In the genomic region with DNA sequence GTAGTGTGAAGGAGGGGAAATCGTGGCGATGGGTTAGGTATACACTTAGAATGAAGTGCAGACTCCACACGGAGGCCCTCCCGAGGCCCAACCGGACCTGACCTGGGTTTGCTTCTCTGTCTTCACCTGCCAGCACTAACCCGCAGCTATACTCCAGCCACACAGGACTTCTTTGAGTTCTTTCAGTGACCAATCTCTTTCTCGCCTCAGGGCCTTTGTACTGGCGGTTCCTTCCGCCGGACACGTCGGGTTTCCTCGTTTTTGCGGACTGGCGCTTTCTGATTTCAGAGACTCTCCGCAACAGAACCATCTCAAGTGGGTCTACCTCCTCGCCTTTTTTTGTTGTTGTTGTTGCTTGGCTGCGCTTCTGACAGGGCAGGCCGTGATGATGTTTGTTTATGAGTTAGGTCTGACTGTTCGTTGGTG, we compare ENCODE assay signal across 8 cellular contexts. TPM values are rescaled to one million over a fixed set of nuclear protein-coding genes. Genes with fewer than 3 reads are reported as not detected.
DNase-seq lines count a peak whose midpoint lies in the region; ATAC-seq and TF ChIP-seq lines count a peak whose summit lies in the region.

Gene NEIL1, plus strand, starts transcription at position 244 of the 426 bp plus-strand sequence. CDS start 1,867 bp downstream, outside the sequence.

- H3K36me3 Mint-ChIP-seq in brain = peaks cover 4% of the 10 kb centered on the region

- peaks cover 11% of the 10 kb centered on the region for H3K27me3 Mint-ChIP-seq in brain

- H3K27ac Mint-ChIP-seq in brain = peak within 1 kb of the TSS; percentile 3 to 94 (median 84)

- H3K27ac ChIP-seq in left lung (peak within 1 kb of the TSS; percentile 56 to 71), substantia nigra (ENCODE audit: low read depth, low read length, poor library complexity, severe bottlenecking) (peak within 1 kb of the TSS; percentile 74)

- no peaks in the 10 kb centered on the region for H3K9me3 ChIP-seq in left lung

- H3K9me3 Mint-ChIP-seq in brain = no peaks in the 10 kb centered on the region

- H3K4me1 Mint-ChIP-seq in brain = peaks cover 24% of the 10 kb centered on the region

- peak within 1 kb of the TSS; percentile 91 to 96 (median 93) for H3K4me3 Mint-ChIP-seq in brain

- intact Hi-C loops in Right ventricle myocardium superior (cut with DNase I) = no loop called here
- intact Hi-C loops in Right ventricle myocardium inferior (cut with DNase I) = no loop called here
- intact Hi-C loops in left lung (cut with DNase I) = no loop called here

- TF ChIP-seq CTCF in brain (conservative IDR thresholded peaks at IDR 0.05) (no peak), left lung (IDR thresholded peaks at IDR 0.05) (no peak)

- H3K4me3 ChIP-seq in left lung = peak within 1 kb of the TSS; percentile 74 to 97

- DNase-seq in Right ventricle myocardium superior (no peak), Right ventricle myocardium inferior (ENCODE audit: missing footprints) (no peak), left lung (no peak), substantia nigra (lab: John Stamatoyannopoulos, UW) (no peak), cerebellar nuclear complex (lab: John Stamatoyannopoulos, UW) (no peak)

- no peaks in the 10 kb centered on the region for H3K36me3 ChIP-seq in left lung

- ATAC-seq in Right ventricle myocardium superior (ENCODE audit: poor library complexity) (peak; percentile 1), Right ventricle myocardium inferior (no peak), left lung (peak; percentile 24), GM21576 (IDR thresholded peaks at IDR 0.05; ENCODE audit: unreplicated experiment) (no peak), HG02571 (IDR thresholded peaks at IDR 0.05; ENCODE audit: unreplicated experiment) (no peak)

- peaks cover 0 to 37% of the 10 kb centered on the region in 2 donors for H3K27me3 ChIP-seq in left lung

- H3K4me1 ChIP-seq in left lung = peaks cover 11 to 59% of the 10 kb centered on the region in 2 donors

RNA-seq across cellular contexts. Expression of gene NEIL1, which starts in this region (rescaled TPM):
- total RNA-seq in Right ventricle myocardium superior = 9.7 TPM
- 8.7 TPM for total RNA-seq in Right ventricle myocardium inferior
- 0.98 TPM for polyA plus RNA-seq in brain (ENCODE audit: insufficient read depth, low read depth, low replicate concordance)
- 10 to 100 TPM; 31.3 to 34.0 TPM for total RNA-seq in left lung

Comparison
In these comparisons a context has a peak if more than half of its experiments do, and no peak if none do; other contexts are left out.
1. ATAC-seq: peak in Right ventricle myocardium superior (single experiment) and left lung (single experiment); none in Right ventricle myocardium inferior (single experiment), GM21576 (single experiment) and HG02571 (single experiment).